23 cellular contexts compared by ENCODE assay signal in the genomic region with DNA sequence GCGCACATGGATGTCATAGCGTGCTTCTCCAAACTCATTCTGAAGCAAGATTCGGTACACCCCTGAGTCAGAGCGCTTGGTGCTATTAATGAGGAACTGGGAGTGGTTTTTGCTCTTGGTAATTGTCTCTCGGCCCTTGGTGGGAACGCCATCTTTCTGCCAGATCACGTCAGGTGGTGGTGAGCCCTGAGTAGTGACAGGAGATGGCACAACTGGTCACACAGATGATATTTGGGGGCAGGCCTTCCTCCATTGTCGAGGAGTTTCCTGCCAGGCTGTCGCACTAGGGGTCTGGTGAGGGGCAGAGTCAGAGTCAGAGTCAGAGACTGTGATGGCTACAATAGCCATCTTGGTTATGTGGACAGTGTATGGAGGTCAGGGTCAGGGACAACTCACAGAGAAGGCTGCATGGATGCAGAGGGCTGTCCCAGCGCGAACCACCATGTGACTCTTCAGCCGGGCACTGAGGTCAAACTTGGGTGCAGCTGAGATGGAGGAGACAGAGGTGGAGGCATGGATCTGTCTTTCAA. TPM values are rescaled to one million over a fixed set of nuclear protein-coding genes. Genes with fewer than 3 reads are reported as not detected.
A peak's percentile ranks its signal among the peaks of the same experiment; 100 is the strongest.
DNase-seq lines count a peak whose midpoint lies in the region; ATAC-seq, FAIRE-seq and TF ChIP-seq lines count a peak whose summit lies in the region.
"Had no signal": no experiment of that assay in that cellular context is flagged by ENCODE, and none has a peak within 500 bp of the region (broad histone marks: within the 10 kb centered on the region; RNA-seq: fewer than 3 reads in every experiment).

No MANE protein-coding gene starts in this region.

- DNase-seq in cardiac septum (ENCODE audit: low spot score) (peak; percentile 62), right cardiac atrium (no peak), H1 (ENCODE audit: low read depth in 1 of 2, low spot score in 2 of 2) (no peak), spleen (peak; percentile 65), T-cell (no peak), T1000 (lab: John Stamatoyannopoulos, UW) (no peak), A673 (ENCODE audit: low spot score) (no peak)
- DNase-seq: ACHN; AML-193; CD8-positive, alpha-beta T cell; DND-41; HFFc6; Karpas-422; MM.1S; NCI-H1417; NCI-H187 treated with DMSO at 0.1 percent for 48 hours; NCI-H69; RPMI8226; SJCRH30 had no signal

- no TSS peak for BruUV-seq in A673 (replicated peaks; lab: Mats Ljungman, UMichigan)

- H3K27me3 ChIP-seq in right cardiac atrium (ENCODE audit: control insufficient read depth, insufficient read depth) (no peaks in the 10 kb centered on the region), H1 (replicated peaks in 1 of 4; ENCODE audit: control insufficient read depth in 3 of 4, extremely low read depth in 1 of 4, insufficient read depth in 3 of 4, low read length in 3 of 4) (peaks cover 0 to 2% (median 0%) of the 10 kb centered on the region in 4 experiments; a peak in 3 of 7 replicates), spleen (replicated peaks in 1 of 7) (peaks cover 0 to 16% (median 0%) of the 10 kb centered on the region in 7 donors), A673 (replicated peaks; ENCODE audit: insufficient read depth, low read depth, low read length, poor library complexity) (peaks cover 7% of the 10 kb centered on the region)

- no peak overlapping the region for H2BK5ac ChIP-seq in H1 (ENCODE audit: low read depth, low read length)

- H3K56ac ChIP-seq in H1 (replicated peaks; ENCODE audit: insufficient read length, low read depth, low read length) = no peak overlapping the region

- H3K36me3 ChIP-seq in H1 (ENCODE audit: control insufficient read depth in 2 of 4, insufficient read depth in 4 of 4, low read length in 3 of 4) (no peaks in the 10 kb centered on the region), spleen (peaks cover 0 to 5% (median 0%) of the 10 kb centered on the region in 6 donors), A673 (ENCODE audit: insufficient read depth, low read length, poor library complexity, severe bottlenecking) (no peaks in the 10 kb centered on the region)
- H3K36me3 ChIP-seq: SJCRH30 had no signal

- no peak overlapping the region for H4K5ac ChIP-seq in H1 (ENCODE audit: insufficient read length, low read depth, low read length)

- TF ChIP-seq RAD21 in H1 (IDR thresholded peaks at IDR 0.05 in 1 of 2, conservative IDR thresholded peaks at IDR 0.05 in 1 of 2; ENCODE audit: low read depth in 2 of 2, low read length in 2 of 2) = no peak

- H3K9ac ChIP-seq in H1 (replicated peaks in 1 of 4; ENCODE audit: extremely low read depth in 1 of 4, low read depth in 3 of 4, low read length in 3 of 4) = no peak overlapping the region

- peaks cover 6% of the 10 kb centered on the region; the same call in 1 of the 2 replicates for H3K23me2 ChIP-seq in H1 (ENCODE audit: low read depth, low read length)

- H3K9me3 ChIP-seq in right cardiac atrium (ENCODE audit: control insufficient read depth, low read length) (no peaks in the 10 kb centered on the region), H1 (ENCODE audit: insufficient read depth in 2 of 2, low read depth in 1 of 2, low read length in 1 of 2) (no peaks in the 10 kb centered on the region), spleen (no peaks in the 10 kb centered on the region), A673 (ENCODE audit: low read depth, low read length, poor library complexity, severe bottlenecking) (no peaks in the 10 kb centered on the region)
- H3K9me3 ChIP-seq: SJCRH30 had no signal

- H3K27ac Mint-ChIP-seq in IgD-negative memory B cell (peak overlapping the region; percentile 15 to 73 (median 62)), T-cell (peak overlapping the region in 1 of 2 donors; percentile 28)
- H3K27ac Mint-ChIP-seq: HFFc6 had no signal

- H3K36me3 Mint-ChIP-seq in IgD-negative memory B cell (peaks cover 2% of the 10 kb centered on the region), T-cell (no peaks in the 10 kb centered on the region)

- H4K91ac ChIP-seq in H1 (replicated peaks; ENCODE audit: insufficient read length, low read length) = no peak overlapping the region

- no peak for TF ChIP-seq EP300 in H1 (IDR thresholded peaks at IDR 0.05; ENCODE audit: borderline replicate concordance in 1 of 2, low read depth in 2 of 2, low read length in 2 of 2)

- H3K4ac ChIP-seq in H1 (replicated peaks; ENCODE audit: insufficient read length, low read depth, low read length) = no peak overlapping the region

- no peak overlapping the region for H3K18ac ChIP-seq in H1 (ENCODE audit: extremely low read depth, low read length)

- H3K4me1 ChIP-seq in right cardiac atrium (ENCODE audit: control insufficient read depth, insufficient read depth, low read length) (peaks cover 8% of the 10 kb centered on the region), H1 (replicated peaks in 1 of 4; ENCODE audit: control insufficient read depth in 3 of 4, insufficient read depth in 4 of 4, low read length in 3 of 4) (no peaks in the 10 kb centered on the region), spleen (peaks cover 0 to 30% (median 21%) of the 10 kb centered on the region in 6 donors), A673 (ENCODE audit: insufficient read depth, low read length, poor library complexity, severe bottlenecking) (no peaks in the 10 kb centered on the region)

- peaks cover 11 to 15% (median 14%) of the 10 kb centered on the region in 3 donors for H3K4me1 Mint-ChIP-seq in IgD-negative memory B cell
- peaks cover 20 to 33% (median 28%) of the 10 kb centered on the region in 3 donors for H3K4me1 Mint-ChIP-seq in T-cell

- H3K4me3 ChIP-seq in right cardiac atrium (ENCODE audit: low read length) (no peak overlapping the region), H1 (ENCODE audit: extremely low read depth in 1 of 4, insufficient read depth in 2 of 4, low read depth in 3 of 4, low read length in 4 of 4) (no peak overlapping the region), spleen (no peak overlapping the region), A673 (ENCODE audit: low read depth, low read length, poor library complexity, severe bottlenecking) (no peak overlapping the region)
- H3K4me3 ChIP-seq: SJCRH30 had no signal

- no peaks in the 10 kb centered on the region for H4K20me1 ChIP-seq in H1 (replicated peaks in 1 of 2; ENCODE audit: control insufficient read depth in 1 of 2, insufficient read depth in 2 of 2, low read length in 2 of 2)

- CTCF ChIA-PET in H1 (lab: Charles Lee; ENCODE audit: partially characterized antibody) (interaction anchor here (0.6 to 2.0 kb wide), 4 partner anchors 14 to 138 kb away, joined by 3 to 7 read pairs (median 4); no protein-coding TSS in a partner anchor), T-cell (lab: Charles Lee) (interaction anchor here in 1 of 2 donors (2.0 kb wide), 1 partner anchor 14 kb away, joined by 8 read pairs; no protein-coding TSS in a partner anchor), A673 (lab: Charles Lee) (no interaction called here)

- H3K27ac ChIP-seq in right cardiac atrium (ENCODE audit: low read length) (no peak overlapping the region), H1 (ENCODE audit: low read depth, low read length) (no peak overlapping the region), spleen (peak overlapping the region in 1 of 8 donors; percentile 75), A673 (ENCODE audit: low read depth, low read length, poor library complexity, severe bottlenecking) (no peak overlapping the region)
- H3K27ac ChIP-seq: SJCRH30 had no signal

- H2BK20ac ChIP-seq in H1 (ENCODE audit: low read length) = no peak overlapping the region

- peaks cover 11% of the 10 kb centered on the region for H3K27me3 Mint-ChIP-seq in IgD-negative memory B cell
- H3K27me3 Mint-ChIP-seq in T-cell = peaks cover 0 to 2% of the 10 kb centered on the region in 2 donors

- H3K79me2 ChIP-seq in H1 (ENCODE audit: control insufficient read depth in 1 of 2, insufficient read depth in 2 of 2, low read length in 2 of 2) = no peaks in the 10 kb centered on the region

- 89% methylated on average over 12 of the region's 12 CpGs for WGBS in right cardiac atrium
- 89% methylated on average over 12 of the region's 12 CpGs; no CpG with 5 or more reads in 1 of the 2 experiments for WGBS in H1 (ENCODE audit: extremely low coverage in 1 of 2, insufficient coverage in 1 of 2, insufficient read length in 1 of 2, insufficient replicate concordance in 2 of 2, low coverage in 1 of 2, low lambda C conversion rate in 2 of 2, missing lambda C conversion rate in 1 of 2), 2 experiments
- 83 to 93% (median 90%) methylated on average over 12 of the region's 12 CpGs for WGBS in spleen, 5 donors

- no peak for TF ChIP-seq CTCF in H1 (IDR thresholded peaks at IDR 0.05; ENCODE audit: control extremely low read depth in 1 of 3, insufficient read depth in 1 of 3, low read depth in 1 of 3, low read length in 3 of 3)
- TF ChIP-seq CTCF in spleen (IDR thresholded peaks at IDR 0.05 in 8 of 11, conservative IDR thresholded peaks at IDR 0.05 in 3 of 11) = no peak
- no peak for TF ChIP-seq CTCF in A673 (conservative IDR thresholded peaks at IDR 0.05; ENCODE audit: low read depth, low read length)

- no peak overlapping the region; a peak in 1 of 4 replicates for H3K4me2 ChIP-seq in H1 (ENCODE audit: insufficient read depth in 1 of 2, low read depth in 2 of 2, low read length in 2 of 2)

- no peaks in the 10 kb centered on the region for H3K79me1 ChIP-seq in H1 (ENCODE audit: low read depth, low read length)

- H2BK15ac ChIP-seq in H1 (ENCODE audit: low read length) = no peak overlapping the region

- H4K8ac ChIP-seq in H1 (ENCODE audit: extremely low read depth, insufficient read depth, low read length) = no peak overlapping the region; the same call in 1 of the 2 replicates

- no peak overlapping the region; the same call in 1 of the 2 replicates for H2AK5ac ChIP-seq in H1 (ENCODE audit: low read depth, low read length)

- no peaks in the 10 kb centered on the region for H3K9me3 Mint-ChIP-seq in IgD-negative memory B cell
- H3K9me3 Mint-ChIP-seq in T-cell = no peaks in the 10 kb centered on the region
- H3K9me3 Mint-ChIP-seq: CD8-positive, alpha-beta T cell; HFFc6 had no signal

- POLR2A ChIA-PET in H1 (lab: Charles Lee; ENCODE audit: partially characterized antibody) (interaction anchor here (1.0 kb wide), 1 partner anchor 13 kb away, joined by 3 read pairs; no protein-coding TSS in a partner anchor), T-cell (lab: Charles Lee) (no interaction called here), A673 (lab: Charles Lee; ENCODE audit: low non-redundant PET) (no interaction called here)

- intact Hi-C loops in cardiac septum (cut with DNase I) = loop anchor here (10.0 kb wide), 1 partner anchor 313 kb away; the partner anchor contains the start of gene LDHA
- intact Hi-C loops in right cardiac atrium (cut with DNase I) = loop anchor here in 2 of 4 donors (10.0 kb wide), 1 partner anchor 73 kb away; the partner anchor contains the start of gene SPTY2D1 (in 2 of the 2)
- intact Hi-C loops in spleen (cut with DNase I; ENCODE audit: low total_unique reads) = no loop called here
- intact Hi-C loops in A673 (cut with micrococcal nuclease; ENCODE audit: unreplicated experiment) = no loop called here

- H2BK120ac ChIP-seq in H1 (replicated peaks; ENCODE audit: low read depth, low read length) = no peak overlapping the region

- TF ChIP-seq POLR2A in H1 (IDR thresholded peaks at IDR 0.05; ENCODE audit: control extremely low read depth in 1 of 2, low read depth in 2 of 2, low read length in 2 of 2) (no peak), spleen (IDR thresholded peaks at IDR 0.05) (no peak)

- 0 out of 2 replicates have a peak overlapping the region, but pooled peaks have one; percentile 17 for H2BK12ac ChIP-seq in H1 (ENCODE audit: low read depth, low read length)

- H3K4me3 Mint-ChIP-seq in IgD-negative memory B cell (peak overlapping the region in 1 of 4 donors; percentile 85), T-cell (peak overlapping the region in 1 of 3 donors; percentile 84)
- H3K4me3 Mint-ChIP-seq: HFFc6 had no signal

- H3K23ac ChIP-seq in H1 (ENCODE audit: insufficient read length) = no peak overlapping the region

- ATAC-seq in right cardiac atrium (no peak), T-cell (replicated peaks in 1 of 4) (no peak)
- ATAC-seq: CD8-positive, alpha-beta T cell; HepG2 had no signal

- FAIRE-seq in H1 (lab: Jason Lieb, UNC) = no peak
- FAIRE-seq: G401.6, HepG2 had no signal

- no peak overlapping the region for H2AFZ ChIP-seq in H1 (ENCODE audit: low read length)

- H3K14ac ChIP-seq in H1 (ENCODE audit: insufficient read length) = no peak overlapping the region

RNA-seq across cellular contexts. Expression of gene TMEM86A, which starts 9.3 kb away (rescaled TPM):
- 2.6 TPM for total RNA-seq in cardiac septum
- 1 to 10 TPM; 4.6 to 6.8 (median 5.1) TPM for total RNA-seq in right cardiac atrium
- polyA plus RNA-seq in right cardiac atrium = 3.6 TPM
- 0.56 TPM for polyA plus RNA-seq in IgD-negative memory B cell
- total RNA-seq in H1 (2021; fragmentation: NEBNext Ultra II Directional; extraction: Animal tissue kit (Norgen Biotek cat#: 25700)) = 1.7 and 2.0 TPM in 2 replicates
- 1.5 and 2.4 TPM in 2 replicates for polyA plus RNA-seq in H1 (2011; rRNA removed)
- 2.1 TPM for polyA plus RNA-seq in H1 (2011; cell fraction: cytosol; rRNA removed)
- polyA plus RNA-seq in H1 (2011; cell fraction: nucleus; rRNA removed) = 5.1 TPM
- polyA plus RNA-seq in H1 (2012, experiment 1 of 2) = 1.4 to 2.6 TPM (median 1.7 TPM) in 4 replicates
- 1.8 TPM for polyA plus RNA-seq in H1 (2012, experiment 2 of 2)
- 1.4 TPM for polyA plus RNA-seq in H1 (2013, experiment 1 of 2)
- polyA plus RNA-seq in H1 (2013, experiment 2 of 2) = 1.6 TPM
- 1.8 and 4.3 TPM in 2 replicates for polyA minus RNA-seq in H1 (2011; rRNA and poly(A)+ RNA removed)
- polyA minus RNA-seq in H1 (2011; cell fraction: cytosol; rRNA and poly(A)+ RNA removed) = 1.0 TPM
- 7.3 TPM for polyA minus RNA-seq in H1 (2011; cell fraction: nucleus; rRNA and poly(A)+ RNA removed)
- 10 to 100 TPM in 5 of 7 donors, 1 to 10 TPM in 2; 5.1 to 25.0 (median 17.0) TPM for total RNA-seq in spleen
- 1 to 10 TPM in 2 of 3 donors, under 1 TPM in 1; 0.98 to 2.4 (median 2.0) TPM for polyA plus RNA-seq in spleen
- total RNA-seq in T-cell = 1 to 10 TPM; 2.5 to 6.8 (median 3.5) TPM
- total RNA-seq in A673 (2021) = 0.09 and 0.24 TPM in 2 replicates

RNA-seq across cellular contexts. Expression of gene IGSF22, which starts 18.1 kb away (rescaled TPM):
- total RNA-seq in cardiac septum (1.1 TPM), right cardiac atrium (1 to 10 TPM; 1.0 to 1.3 (median 1.1) TPM), spleen (1 to 10 TPM in 2 of 7 donors, under 1 TPM in 3, not detected in 2; 0.12 to 3.2 (median 0.28) TPM), T-cell (1 to 10 TPM; 2.1 to 3.7 (median 2.8) TPM), A673 (2021) (not detected in 2 replicates)
- polyA plus RNA-seq in right cardiac atrium (0.66 TPM), IgD-negative memory B cell (4.0 TPM), H1 (2011; rRNA removed) (0.06 and 0.14 TPM in 2 replicates), spleen (1 to 10 TPM in 1 of 3 donors, under 1 TPM in 2; 0.54 to 1.2 (median 0.61) TPM)
- total RNA-seq in H1 (2021; fragmentation: NEBNext Ultra II Directional; extraction: Animal tissue kit (Norgen Biotek cat#: 25700)) = not detected in 2 replicates
- polyA plus RNA-seq in H1 (2011; cell fraction: cytosol; rRNA removed) = 0.09 TPM
- polyA plus RNA-seq in H1 (2011; cell fraction: nucleus; rRNA removed) = 0.24 TPM
- polyA plus RNA-seq in H1 (2012, experiment 1 of 2) = 0.05 to 0.61 TPM (median 0.11 TPM) in 3 of 4 replicates, not detected in the other
- polyA plus RNA-seq in H1 (2012, experiment 2 of 2) = 0.34 TPM
- polyA plus RNA-seq in H1 (2013, experiment 1 of 2) = 0.04 TPM
- 0.02 TPM for polyA plus RNA-seq in H1 (2013, experiment 2 of 2)
- 0.03 and 0.07 TPM in 2 replicates for polyA minus RNA-seq in H1 (2011; rRNA and poly(A)+ RNA removed)
- not detected for polyA minus RNA-seq in H1 (2011; cell fraction: cytosol; rRNA and poly(A)+ RNA removed)
- polyA minus RNA-seq in H1 (2011; cell fraction: nucleus; rRNA and poly(A)+ RNA removed) = 1.1 TPM
- total RNA-seq: H4, HepG2, HFFc6 had no signal
- polyA plus RNA-seq: HepG2 had no signal

Comparison
In these comparisons a context has a peak if more than half of its experiments do, and no peak if none do; other contexts are left out.
1. DNase-seq: peak in cardiac septum (single experiment) and spleen (single experiment); none in right cardiac atrium (0 of 3), H1 (0 of 2), T-cell (0 of 34), T1000 (single experiment) and A673 (single experiment).